ENCODE assay signal across 15 cellular contexts in the genomic region with DNA sequence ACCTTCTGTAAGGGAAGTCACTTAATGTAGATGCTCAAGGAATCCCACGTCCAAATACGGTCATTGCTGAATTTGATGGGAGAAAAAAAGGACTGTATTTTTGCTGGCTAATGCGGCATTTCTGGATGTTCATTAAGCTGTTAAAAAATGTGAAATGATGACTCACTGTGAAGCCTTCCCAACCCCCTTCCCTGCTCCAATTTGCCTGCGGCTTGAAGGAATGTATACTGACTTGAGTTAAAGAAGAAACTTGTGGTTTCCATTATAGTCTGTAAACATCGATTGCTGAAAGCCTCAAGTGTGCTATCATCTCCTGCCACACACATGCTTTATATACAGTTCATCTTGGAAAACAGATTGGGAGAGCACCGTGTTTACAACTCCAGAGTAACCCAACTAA.
DNase-seq lines count a peak whose midpoint lies in the region; ATAC-seq and TF ChIP-seq lines count a peak whose summit lies in the region.
"Had no signal": no experiment of that assay in that cellular context is flagged by ENCODE, and none has a peak within 500 bp of the region (broad histone marks: within the 10 kb centered on the region; RNA-seq: fewer than 3 reads in every experiment).

No MANE protein-coding gene starts in this region.

- H3K4me3 ChIP-seq in brain microvascular endothelial cell (ENCODE audit: low read depth, low read length) (no peak overlapping the region), left lung (no peak overlapping the region)
- H3K4me3 ChIP-seq: lung, spleen had no signal

- H3K27ac ChIP-seq in brain microvascular endothelial cell = peak overlapping the region; percentile 57
- H3K27ac ChIP-seq in left lung = peak overlapping the region in 1 of 2 donors; percentile 41

- no peaks in the 10 kb centered on the region for H3K4me1 ChIP-seq in left lung

- no peak for TF ChIP-seq CTCF in brain microvascular endothelial cell (IDR thresholded peaks at IDR 0.05; ENCODE audit: low read depth, low read length, missing control alignments)
- no peak for TF ChIP-seq CTCF in left lung (IDR thresholded peaks at IDR 0.05)

- no peaks in the 10 kb centered on the region for H3K9me3 ChIP-seq in left lung
- H3K9me3 ChIP-seq: spleen had no signal

- in situ Hi-C loops in ACHN (cut with HindIII; ENCODE audit: low pct_ligation_motif_present, low pct_unique_long_range_greater_than_20kb, low sequenced_read_pairs) = no loop called here
- in situ Hi-C loops in brain microvascular endothelial cell (cut with HindIII; ENCODE audit: low pct_ligation_motif_present, low sequenced_read_pairs) = no loop called here

- H3K27me3 ChIP-seq in brain microvascular endothelial cell (replicated peaks) (no peaks in the 10 kb centered on the region), left lung (no peaks in the 10 kb centered on the region)
- H3K27me3 ChIP-seq: spleen had no signal

- DNase-seq in ACHN (peak; percentile 54), HT1080 (ENCODE audit: low read depth) (peak; percentile 92), brain microvascular endothelial cell (peak; percentile 91), left lung (no peak), pons (ENCODE audit: low spot score) (no peak), activated T-cell treated with anti-CD3 and anti-CD28 coated beads for 4 hours (no peak), NCI-H128 (lab: John Stamatoyannopoulos, UW; ENCODE audit: unreplicated experiment) (no peak)
- DNase-seq: activated CD4-positive, CD25-positive, alpha-beta regulatory T cell; activated gamma-delta T cell; C1 segment of cervical spinal cord; NCI-H1417 treated with DMSO at 0.1 percent for 48 hours; spleen had no signal

- ATAC-seq in left lung (peak; percentile 56), GM18861 (IDR thresholded peaks at IDR 0.05; ENCODE audit: unreplicated experiment) (no peak)
- ATAC-seq: stimulated activated effector memory CD8-positive, alpha-beta T cell treated with anti-CD3 and anti-CD28 coated beads, Interleukin-12 subunit alpha, Interleukin-12 subunit beta, amount 100 ng/mL, for 72 hours had no signal

- H3K36me3 ChIP-seq in brain microvascular endothelial cell (replicated peaks) = no peaks in the 10 kb centered on the region
- H3K36me3 ChIP-seq in left lung = no peaks in the 10 kb centered on the region
- H3K36me3 ChIP-seq: spleen had no signal

- intact Hi-C loops in left lung (cut with DNase I) = no loop called here

Comparison
In these comparisons a context has a peak if more than half of its experiments do, and no peak if none do; other contexts are left out.
1. DNase-seq: peak in ACHN (single experiment), HT1080 (single experiment) and brain microvascular endothelial cell (single experiment); none in left lung (0 of 2), pons (single experiment), activated T-cell treated with anti-CD3 and anti-CD28 coated beads for 4 hours (single experiment) and NCI-H128 (single experiment).